Comparison of ENCODE assay signal across 8 cellular contexts in the genomic region with DNA sequence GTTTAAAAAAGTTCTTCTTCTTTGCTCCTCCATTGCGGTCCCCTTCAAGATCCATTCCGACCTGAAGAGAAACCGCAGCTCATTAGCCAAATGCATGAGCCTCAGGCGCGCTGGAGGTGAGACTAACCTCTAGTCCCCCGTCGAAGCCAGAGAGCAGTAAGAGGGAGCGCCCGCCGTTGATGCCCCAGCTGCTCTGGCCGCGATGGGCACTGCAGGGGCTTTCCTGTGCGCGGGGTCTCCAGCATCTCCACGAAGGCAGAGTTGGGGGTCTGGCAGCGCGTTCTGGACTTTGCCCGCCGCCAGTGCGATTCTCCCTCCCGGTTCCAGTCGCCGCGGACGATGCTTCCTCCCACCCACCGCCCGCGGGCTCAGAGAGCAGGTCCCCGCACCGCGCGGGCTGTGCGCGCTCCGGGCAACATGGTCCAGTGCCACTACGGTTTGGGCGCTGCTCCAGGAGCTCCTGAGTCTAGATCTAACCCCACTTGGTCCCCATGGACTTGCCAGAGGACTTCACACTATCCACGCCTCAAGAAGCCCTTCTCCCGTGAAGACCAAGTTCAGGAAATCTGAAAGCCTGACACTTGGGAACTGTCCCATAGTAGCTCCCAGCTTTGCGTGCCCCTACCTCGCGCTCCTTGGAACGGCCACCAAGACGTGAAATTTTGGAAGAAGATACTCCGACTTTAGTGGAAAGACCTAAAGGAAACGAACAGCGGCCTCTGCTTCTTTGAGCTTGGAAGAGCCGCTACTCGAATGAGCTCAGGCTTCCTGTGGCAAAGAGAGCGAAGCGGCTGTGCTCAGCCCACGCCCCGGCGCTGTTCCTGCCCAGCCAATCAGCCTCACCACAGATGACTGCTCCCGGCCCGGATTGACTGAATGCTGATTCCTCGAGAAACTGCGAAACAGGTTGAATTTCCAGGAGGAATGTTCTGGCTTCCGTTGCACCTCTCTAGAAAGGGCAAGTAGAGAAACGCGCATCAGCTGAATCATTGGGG. TPM values are rescaled to one million over a fixed set of nuclear protein-coding genes. Genes with fewer than 3 reads are reported as not detected.
DNase-seq lines count a peak whose midpoint lies in the region; ATAC-seq and TF ChIP-seq lines count a peak whose summit lies in the region.

ABCB1 (minus strand) TSS at position 755 of the 995 bp plus-strand sequence; CDS start at position 55, 700 bp downstream.

- no peaks in the 10 kb centered on the region for H3K36me3 ChIP-seq in ES-I3 (ENCODE audit: insufficient read depth, low read length)

- no peaks in the 10 kb centered on the region for H3K9me3 ChIP-seq in ES-I3 (ENCODE audit: control insufficient read depth, insufficient read depth, low read length)

- H3K4me3 ChIP-seq in lower leg skin (ENCODE audit: low read depth, poor library complexity, severe bottlenecking), result peak within 1 kb of the TSS; percentile 19

- TF ChIP-seq CTCF in lower leg skin (IDR thresholded peaks at IDR 0.05), result no peak

- peak; percentile 67 for ATAC-seq in GM21529 (IDR thresholded peaks at IDR 0.05; ENCODE audit: unreplicated experiment)

- intact Hi-C loops in lower leg skin (cut with DNase I; ENCODE audit: low total_unique reads), result no loop called here

- no peaks in the 10 kb centered on the region for H3K4me1 ChIP-seq in ES-I3 (ENCODE audit: insufficient read depth, low read length)

- no peak for TF ChIP-seq POLR2A in lower leg skin (IDR thresholded peaks at IDR 0.05)

- 1 to 4% methylated on average over 38 to 57 of the region's 61 CpGs for WGBS in lower leg skin, 2 donors

- peak within 1 kb of the TSS; percentile 77; the same call in 1 of the 2 replicates for H3K9ac ChIP-seq in ES-I3 (ENCODE audit: low read depth, low read length)

- DNase-seq in KG1 (lab: John Stamatoyannopoulos, UW) (peak; percentile 54), lower leg skin (ENCODE audit: low spot score in 2 of 2) (peak; percentile 19 to 86), NCI-H774 (lab: John Stamatoyannopoulos, UW) (no peak)
- peak; percentile 6 to 23 for DNase-seq in activated CD4-positive, alpha-beta T cell treated with anti-CD3 and anti-CD28 coated beads, Interleukin-2, amount 50 U/mL, for 24 hours (ENCODE audit: low read depth in 1 of 2, low spot score in 1 of 2)
- DNase-seq in effector CD4-positive, alpha-beta T cell, result peak; percentile 14
- DNase-seq in stimulated activated CD4-positive, alpha-beta T cell treated with anti-CD3 and anti-CD28 coated beads, TNF-alpha, amount 100 ng/mL, for 24 hours (ENCODE audit: low read depth in 3 of 3), result peak in 2 of 3 experiments; percentile 21 to 36

RNA-seq across cellular contexts. Expression of gene ABCB1, which starts in this region (rescaled TPM):
- 1 to 10 TPM in 2 of 4 donors, under 1 TPM in 2; 0.67 to 4.9 (median 2.5) TPM for total RNA-seq in lower leg skin
